In genomic region chr7:122488241-122488640, GRCh38 we compare ENCODE assay signal across 18 cellular contexts.
DNase-seq lines count a peak whose midpoint lies in the region; ATAC-seq, FAIRE-seq and TF ChIP-seq lines count a peak whose summit lies in the region.
"Had no signal": no experiment of that assay in that cellular context is flagged by ENCODE, and none has a peak within 500 bp of the region (broad histone marks: within the 10 kb centered on the region; RNA-seq: fewer than 3 reads in every experiment).

No MANE protein-coding gene starts in this region.

- 36% methylated on average over 3 of the region's 3 CpGs for WGBS in GM12878 (ENCODE audit: insufficient coverage, insufficient replicate concordance, low lambda C conversion rate, missing lambda C conversion rate)

- H3K4me3 ChIP-seq in OCI-LY3 (ENCODE audit: low read length) (no peak overlapping the region), GM12878 (no peak overlapping the region)

- TF ChIP-seq POLR2A in GM12878 (IDR thresholded peaks at IDR 0.05; ENCODE audit: low read depth, low read length): no peak

- no peak overlapping the region for H3K4me3 Mint-ChIP-seq in stimulated activated naive CD8-positive, alpha-beta T cell treated with anti-CD3 and anti-CD28 coated beads, Interleukin-15, amount 100 ng/mL, for 72 hours
- H3K4me3 Mint-ChIP-seq: CD4-positive, alpha-beta memory T cell had no signal

- no peak for DNase-seq in GM12878 (ENCODE audit: low read depth, low spot score)
- DNase-seq in iris pigment epithelial cell (ENCODE audit: low read depth): peak; percentile 6
- peak; percentile 15 for DNase-seq in renal cortical epithelial cell (ENCODE audit: low read depth)
- DNase-seq in stimulated activated naive CD8-positive, alpha-beta T cell treated with anti-CD3 and anti-CD28 coated beads, Interleukin-15, amount 100 ng/mL, for 72 hours: no peak
- no peak for DNase-seq in NCI-H446 treated with DMSO at 0.1 percent for 48 hours (lab: John Stamatoyannopoulos, UW)
- DNase-seq: BE2C; CD4-positive, alpha-beta memory T cell; DMS153; DMS79 treated with DMSO at 0.1 percent for 48 hours; EL had no signal

- H4K20me1 ChIP-seq in OCI-LY3 (ENCODE audit: insufficient read depth, low read length) (no peaks in the 10 kb centered on the region), GM12878 (ENCODE audit: control insufficient read depth, insufficient read depth) (no peaks in the 10 kb centered on the region)

- peak; percentile 70 for ATAC-seq in GM12878
- no peak for ATAC-seq in stimulated activated naive CD8-positive, alpha-beta T cell treated with anti-CD3 and anti-CD28 coated beads, Interleukin-15, amount 100 ng/mL, for 72 hours
- ATAC-seq in HG03139 (IDR thresholded peaks at IDR 0.05; ENCODE audit: unreplicated experiment): no peak
- ATAC-seq: HCT116 had no signal

- H3K4me1 Mint-ChIP-seq in stimulated activated naive CD8-positive, alpha-beta T cell treated with anti-CD3 and anti-CD28 coated beads, Interleukin-15, amount 100 ng/mL, for 72 hours: no peaks in the 10 kb centered on the region
- H3K4me1 Mint-ChIP-seq: CD4-positive, alpha-beta memory T cell had no signal

- H3K79me2 ChIP-seq in OCI-LY3 (ENCODE audit: low read length): no peaks in the 10 kb centered on the region
- H3K79me2 ChIP-seq in GM12878 (ENCODE audit: control insufficient read depth, insufficient read depth, low read length): no peaks in the 10 kb centered on the region

- SMC1A ChIA-PET in GM12878 (lab: Charles Lee; ENCODE audit: uncharacterized antibody, unreplicated experiment): interaction anchor here (0.9 to 1.4 kb wide), 6 partner anchors 9 to 72 kb away, joined by 3 to 6 read pairs (median 4); no protein-coding TSS in a partner anchor

- no peaks in the 10 kb centered on the region for H3K9me3 ChIP-seq in OCI-LY3 (ENCODE audit: insufficient read depth, low read length)
- no peaks in the 10 kb centered on the region for H3K9me3 ChIP-seq in GM12878 (replicated peaks; ENCODE audit: control insufficient read depth, insufficient read depth, low read length)
- H3K9me3 ChIP-seq: BE2C had no signal

- in situ Hi-C loops in GM12878 (cut with MboI): no loop called here

- H3K4me1 ChIP-seq in OCI-LY3 (ENCODE audit: low read length) (peaks cover 9% of the 10 kb centered on the region), GM12878 (ENCODE audit: control insufficient read depth, insufficient read depth, low read length) (no peaks in the 10 kb centered on the region)
- H3K4me1 ChIP-seq: BE2C had no signal

- FAIRE-seq in GM12878 (lab: Jason Lieb, UNC): no peak
- FAIRE-seq: D721Med, G401.6, GM12892, H54 had no signal

- no TSS peak for BruUV-seq in GM12878 (replicated peaks; lab: Mats Ljungman, UMichigan)

- H3K36me3 ChIP-seq in OCI-LY3 (replicated peaks; ENCODE audit: low read depth, low read length) (no peaks in the 10 kb centered on the region), GM12878 (ENCODE audit: control insufficient read depth in 2 of 2, insufficient read depth in 2 of 2, low read length in 1 of 2) (no peaks in the 10 kb centered on the region)
- H3K36me3 ChIP-seq: BE2C had no signal

- RAD21 ChIA-PET in GM12878 (lab: Charles Lee; ENCODE audit: unreplicated experiment): interaction anchor here (0.7 kb wide), 1 partner anchor 44 kb away, joined by 3 read pairs; no protein-coding TSS in a partner anchor

- no peak overlapping the region for H3K9ac ChIP-seq in OCI-LY3 (ENCODE audit: low read length)
- no peak overlapping the region for H3K9ac ChIP-seq in GM12878 (ENCODE audit: control insufficient read depth, insufficient read depth, low read length)

- no peak for TF ChIP-seq EP300 in GM12878 (IDR thresholded peaks at IDR 0.05; ENCODE audit: borderline replicate concordance in 1 of 2, control insufficient read depth in 1 of 2, low read depth in 2 of 2, low read length in 2 of 2)

- no peaks in the 10 kb centered on the region for H3K27me3 Mint-ChIP-seq in stimulated activated naive CD8-positive, alpha-beta T cell treated with anti-CD3 and anti-CD28 coated beads, Interleukin-15, amount 100 ng/mL, for 72 hours
- H3K27me3 Mint-ChIP-seq: CD4-positive, alpha-beta memory T cell had no signal

- H2AFZ ChIP-seq in OCI-LY3 (ENCODE audit: low read depth, low read length) (no peak overlapping the region), GM12878 (ENCODE audit: control insufficient read depth, low read depth, low read length) (no peak overlapping the region)

- TF ChIP-seq CTCF in OCI-LY3 (IDR thresholded peaks at IDR 0.05; ENCODE audit: low read depth, low read length): no peak
- TF ChIP-seq CTCF in GM12878 (IDR thresholded peaks at IDR 0.05 in 2 of 3, conservative IDR thresholded peaks at IDR 0.05 in 1 of 3; ENCODE audit: control insufficient read depth in 2 of 3, extremely low read depth in 1 of 3, insufficient read depth in 1 of 3, low read depth in 3 of 3, low read length in 3 of 3): no peak

- no peak for TF ChIP-seq RAD21 in GM12878 (IDR thresholded peaks at IDR 0.05; ENCODE audit: insufficient read depth, low read depth, low read length)

- CTCF ChIA-PET in GM12878 (lab: Yijun Ruan, JAX): interaction anchor here (0.6 to 2.7 kb wide), 4 partner anchors 38 to 320 kb away, joined by 3 to 8 read pairs (median 5); no protein-coding TSS in a partner anchor

- H3K27ac Mint-ChIP-seq in stimulated activated naive CD8-positive, alpha-beta T cell treated with anti-CD3 and anti-CD28 coated beads, Interleukin-15, amount 100 ng/mL, for 72 hours: no peak overlapping the region
- H3K27ac Mint-ChIP-seq: CD4-positive, alpha-beta memory T cell had no signal

- POLR2A ChIA-PET in GM12878 (lab: Charles Lee): no interaction called here

- intact Hi-C loops in GM12878 (cut with micrococcal nuclease; ENCODE audit: unreplicated experiment): no loop called here

- H3K27ac ChIP-seq in OCI-LY3 (ENCODE audit: low read length): no peak overlapping the region
- no peak overlapping the region for H3K27ac ChIP-seq in GM12878 (ENCODE audit: control insufficient read depth, insufficient read depth)
- H3K27ac ChIP-seq: C4-2B had no signal

- H3K4me2 ChIP-seq in OCI-LY3 (ENCODE audit: low read length) (peak overlapping the region; percentile 23; the same call in 1 of the 2 replicates), GM12878 (ENCODE audit: control insufficient read depth, insufficient read depth) (no peak overlapping the region)

- H3K27me3 ChIP-seq in OCI-LY3 (ENCODE audit: low read depth, low read length) (no peaks in the 10 kb centered on the region), GM12878 (replicated peaks in 1 of 2; ENCODE audit: control insufficient read depth in 2 of 2, insufficient read depth in 2 of 2, low read length in 1 of 2) (no peaks in the 10 kb centered on the region)
- H3K27me3 ChIP-seq: BE2C had no signal

- H3K9me3 Mint-ChIP-seq in stimulated activated naive CD8-positive, alpha-beta T cell treated with anti-CD3 and anti-CD28 coated beads, Interleukin-15, amount 100 ng/mL, for 72 hours: no peaks in the 10 kb centered on the region

TF ChIP-seq in GM12878, 131 proteins besides CTCF, POLR2A, EP300 and RAD21:
- no peak for TF ChIP-seq SRF (IDR thresholded peaks at IDR 0.05; ENCODE audit: low read depth in 2 of 2, low read length in 2 of 2)
- no peak for TF ChIP-seq PKNOX1 (IDR thresholded peaks at IDR 0.05)
- no peak for TF ChIP-seq SUZ12 (IDR thresholded peaks at IDR 0.05; ENCODE audit: unreplicated experiment)
- no peak for TF ChIP-seq JUNB (IDR thresholded peaks at IDR 0.05)
TF ChIP-seq in GM12878: peak in this region for 0.

Comparison
In these comparisons a context has a peak if more than half of its experiments do, and no peak if none do; other contexts are left out.
1. DNase-seq: peak in iris pigment epithelial cell (single experiment) and renal cortical epithelial cell (single experiment); none in GM12878 (single experiment), stimulated activated naive CD8-positive, alpha-beta T cell treated with anti-CD3 and anti-CD28 coated beads, Interleukin-15, amount 100 ng/mL, for 72 hours (0 of 2) and NCI-H446 treated with DMSO at 0.1 percent for 48 hours (single experiment).